Comparison of ENCODE assay signal across 8 cellular contexts in genomic region chr10:23314835-23315239, GRCh38. TPM values are rescaled to one million over a fixed set of nuclear protein-coding genes. Genes with fewer than 3 reads are reported as not detected.
A peak's percentile ranks its signal among the peaks of the same experiment; 100 is the strongest.
DNase-seq lines count a peak whose midpoint lies in the region; ATAC-seq and TF ChIP-seq lines count a peak whose summit lies in the region.

No MANE protein-coding gene starts in this region.

- TF ChIP-seq CTCF in C4-2B (conservative IDR thresholded peaks at IDR 0.05): peak; percentile 80
- peak; percentile 71 for TF ChIP-seq CTCF in thoracic aorta (IDR thresholded peaks at IDR 0.05)

- no peaks in the 10 kb centered on the region for H3K9me3 ChIP-seq in thoracic aorta

- no peaks in the 10 kb centered on the region for H3K4me1 ChIP-seq in thoracic aorta (ENCODE audit: control insufficient read depth in 1 of 2, low read depth in 2 of 2)

- DNase-seq in MV-4-11 (lab: John Stamatoyannopoulos, UW) (peak; percentile 67), T1000 (lab: John Stamatoyannopoulos, UW) (peak; percentile 39), lung microvascular endothelial cell (ENCODE audit: low read depth in 2 of 2) (peak; percentile 75 to 84), thoracic aorta (ENCODE audit: low spot score) (no peak), mesenteric fat pad (ENCODE audit: low spot score) (no peak)
- peak; percentile 66 for DNase-seq in effector CD4-positive, alpha-beta T cell

- no peak overlapping the region for H3K4me3 ChIP-seq in thoracic aorta

- H3K27ac ChIP-seq in C4-2B (no peak overlapping the region), thoracic aorta (no peak overlapping the region)

- no peaks in the 10 kb centered on the region for H3K36me3 ChIP-seq in thoracic aorta

- peak; percentile 60 for ATAC-seq in GM18498 (IDR thresholded peaks at IDR 0.05; ENCODE audit: unreplicated experiment)
- ATAC-seq in thoracic aorta (ENCODE audit: insufficient number of reproducible peaks, low FRiP score, low read depth): peak; percentile 82

- no peaks in the 10 kb centered on the region for H3K27me3 ChIP-seq in thoracic aorta (replicated peaks; ENCODE audit: insufficient read depth)

RNA-seq across cellular contexts. Expression of gene C10orf67, which starts 29.8 kb away (rescaled TPM):
- total RNA-seq in lung microvascular endothelial cell: not detected in 2 replicates
- not detected for total RNA-seq in thoracic aorta
- not detected for total RNA-seq in mesenteric fat pad

Comparison
In these comparisons a context has a peak if more than half of its experiments do, and no peak if none do; other contexts are left out.
1. DNase-seq: peak in MV-4-11 (single experiment), T1000 (single experiment), effector CD4-positive, alpha-beta T cell (single experiment) and lung microvascular endothelial cell (2 of 2); none in thoracic aorta (single experiment) and mesenteric fat pad (single experiment).